Comparison of ENCODE assay signal across 1 cellular context in the genomic region with DNA sequence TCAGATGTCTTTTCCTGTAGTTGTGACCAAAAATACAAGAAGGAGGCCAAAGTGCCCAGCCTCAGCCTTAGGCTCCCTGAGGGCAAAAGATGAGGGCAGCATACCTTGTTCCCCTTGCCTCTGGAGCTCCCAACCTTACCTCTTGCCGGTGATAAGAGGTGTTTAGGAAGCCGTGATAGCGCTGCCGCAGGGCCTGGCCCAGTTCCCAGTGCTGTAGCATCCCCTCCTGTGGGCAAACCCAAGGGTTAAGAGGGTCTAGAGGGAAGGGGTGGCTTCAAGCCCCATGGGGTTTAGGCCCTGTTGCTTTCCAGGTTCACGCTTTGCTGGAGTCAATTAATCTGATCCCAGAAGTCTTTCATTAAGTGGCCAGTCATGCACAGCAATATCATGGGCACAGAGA.
TF ChIP-seq lines count a peak whose summit lies in the region.

No MANE protein-coding gene starts in this region.

TF ChIP-seq in HepG2, 621 proteins besides CTCF, POLR2A, EP300 and RAD21:
- TF ChIP-seq FOXC1 (CRISPR knock-in tag; IDR thresholded peaks at IDR 0.05; ENCODE audit: borderline replicate concordance): no peak
